In the genomic region with DNA sequence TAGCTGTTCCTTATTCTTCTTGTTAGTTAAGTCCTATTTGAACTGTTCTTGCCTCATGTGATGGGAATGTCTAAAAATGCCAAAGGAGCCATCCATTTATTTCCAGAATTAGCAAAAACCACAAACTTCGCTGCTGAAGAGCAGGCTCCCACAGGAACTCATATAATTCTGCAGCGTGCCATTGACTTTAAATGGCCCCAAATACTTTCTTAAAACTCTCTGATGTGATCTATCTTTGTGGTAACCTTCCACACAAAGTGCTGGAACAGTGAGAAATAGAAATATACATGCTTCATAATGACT, we compare ENCODE assay signal across 1 cellular context.
TF ChIP-seq lines count a peak whose summit lies in the region.

No MANE protein-coding gene starts in this region.

TF ChIP-seq in SK-N-SH treated with all-trans-retinoic acid at 6 μM for 48 hours, 23 proteins besides CTCF, POLR2A, EP300 and RAD21 (continued from another document):
- TF ChIP-seq, protein P1, sequence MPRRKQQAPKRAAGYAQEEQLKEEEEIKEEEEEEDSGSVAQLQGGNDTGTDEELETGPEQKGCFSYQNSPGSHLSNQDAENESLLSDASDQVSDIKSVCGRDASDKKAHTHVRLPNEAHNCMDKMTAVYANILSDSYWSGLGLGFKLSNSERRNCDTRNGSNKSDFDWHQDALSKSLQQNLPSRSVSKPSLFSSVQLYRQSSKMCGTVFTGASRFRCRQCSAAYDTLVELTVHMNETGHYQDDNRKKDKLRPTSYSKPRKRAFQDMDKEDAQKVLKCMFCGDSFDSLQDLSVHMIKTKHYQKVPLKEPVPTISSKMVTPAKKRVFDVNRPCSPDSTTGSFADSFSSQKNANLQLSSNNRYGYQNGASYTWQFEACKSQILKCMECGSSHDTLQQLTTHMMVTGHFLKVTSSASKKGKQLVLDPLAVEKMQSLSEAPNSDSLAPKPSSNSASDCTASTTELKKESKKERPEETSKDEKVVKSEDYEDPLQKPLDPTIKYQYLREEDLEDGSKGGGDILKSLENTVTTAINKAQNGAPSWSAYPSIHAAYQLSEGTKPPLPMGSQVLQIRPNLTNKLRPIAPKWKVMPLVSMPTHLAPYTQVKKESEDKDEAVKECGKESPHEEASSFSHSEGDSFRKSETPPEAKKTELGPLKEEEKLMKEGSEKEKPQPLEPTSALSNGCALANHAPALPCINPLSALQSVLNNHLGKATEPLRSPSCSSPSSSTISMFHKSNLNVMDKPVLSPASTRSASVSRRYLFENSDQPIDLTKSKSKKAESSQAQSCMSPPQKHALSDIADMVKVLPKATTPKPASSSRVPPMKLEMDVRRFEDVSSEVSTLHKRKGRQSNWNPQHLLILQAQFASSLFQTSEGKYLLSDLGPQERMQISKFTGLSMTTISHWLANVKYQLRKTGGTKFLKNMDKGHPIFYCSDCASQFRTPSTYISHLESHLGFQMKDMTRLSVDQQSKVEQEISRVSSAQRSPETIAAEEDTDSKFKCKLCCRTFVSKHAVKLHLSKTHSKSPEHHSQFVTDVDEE (CRISPR knock-in tag; IDR thresholded peaks at IDR 0.05), result no peak
- TF ChIP-seq ARNTL (CRISPR knock-in tag; IDR thresholded peaks at IDR 0.05; ENCODE audit: borderline replicate concordance, low read depth) (no peak), TCF4 (CRISPR knock-in tag; IDR thresholded peaks at IDR 0.05; ENCODE audit: borderline replicate concordance) (no peak), RARB (CRISPR knock-in tag; IDR thresholded peaks at IDR 0.05) (no peak), OSR1 (CRISPR knock-in tag; IDR thresholded peaks at IDR 0.05) (no peak), SNAI2 (CRISPR knock-in tag; IDR thresholded peaks at IDR 0.05) (no peak)
